Comparison of ENCODE assay signal across 4 cellular contexts in genomic region chrX:71593210-71593609, GRCh38. TPM values are rescaled to one million over a fixed set of nuclear protein-coding genes. Genes with fewer than 3 reads are reported as not detected.
"Had no signal": no experiment of that assay in that cellular context is flagged by ENCODE, and none has a peak within 500 bp of the region (broad histone marks: within the 10 kb centered on the region; RNA-seq: fewer than 3 reads in every experiment).

No MANE protein-coding gene starts in this region.

RNA-seq across cellular contexts. Expression of gene CXCR3, which starts 25.1 kb away (rescaled TPM):
- total RNA-seq: ascending aorta, breast epithelium, cardiac muscle cell, chondrocyte had no signal
- polyA plus RNA-seq: cardiac muscle cell had no signal
